Comparison of ENCODE assay signal across 1 cellular context in genomic region chr7:135844903-135845302, GRCh38.
TF ChIP-seq lines count a peak whose summit lies in the region.

No MANE protein-coding gene starts in this region.

TF ChIP-seq in H1, 55 proteins besides CTCF, POLR2A, EP300 and RAD21:
- TF ChIP-seq NRF1 (IDR thresholded peaks at IDR 0.05; ENCODE audit: low read depth, low read length) (no peak), SRF (IDR thresholded peaks at IDR 0.05; ENCODE audit: low read depth, low read length) (no peak), BCL11A (IDR thresholded peaks at IDR 0.05; ENCODE audit: low read depth in 2 of 2, low read length in 2 of 2) (no peak), TEAD4 (IDR thresholded peaks at IDR 0.05; ENCODE audit: low read depth, low read length) (no peak), SAP30 (IDR thresholded peaks at IDR 0.05; ENCODE audit: insufficient read depth, insufficient replicate concordance, low read length) (no peak), USF2 (IDR thresholded peaks at IDR 0.05; ENCODE audit: low read length) (no peak), CHD1 (IDR thresholded peaks at IDR 0.05; ENCODE audit: low read depth, low read length) (no peak), KDM1A (IDR thresholded peaks at IDR 0.05; ENCODE audit: borderline replicate concordance, low read length) (no peak), E2F6 (IDR thresholded peaks at IDR 0.05) (no peak), CHD2 (IDR thresholded peaks at IDR 0.05; ENCODE audit: low read length) (no peak), KDM5A (IDR thresholded peaks at IDR 0.05; ENCODE audit: low read length) (no peak), EGR1 (IDR thresholded peaks at IDR 0.05; ENCODE audit: borderline replicate concordance, low read depth, low read length) (no peak), HDAC6 (IDR thresholded peaks at IDR 0.05; ENCODE audit: low read depth, low read length) (no peak), SP1 (IDR thresholded peaks at IDR 0.05; ENCODE audit: low read depth, low read length) (no peak), RNF2 (IDR thresholded peaks at IDR 0.05; ENCODE audit: borderline replicate concordance, low read depth, low read length, missing control alignments, poor library complexity, severe bottlenecking) (no peak), JUND (IDR thresholded peaks at IDR 0.05; ENCODE audit: low read length) (no peak), CBX8 (IDR thresholded peaks at IDR 0.05; ENCODE audit: borderline replicate concordance, low read depth, low read length) (no peak), SP2 (IDR thresholded peaks at IDR 0.05; ENCODE audit: low read length) (no peak), CBX5 (IDR thresholded peaks at IDR 0.05; ENCODE audit: low read depth, low read length) (no peak)
